10 cellular contexts compared by ENCODE assay signal in genomic region chr3:71210257-71211002, GRCh38.
DNase-seq lines count a peak whose midpoint lies in the region; ATAC-seq, FAIRE-seq and TF ChIP-seq lines count a peak whose summit lies in the region.
"Had no signal": no experiment of that assay in that cellular context is flagged by ENCODE, and none has a peak within 500 bp of the region (broad histone marks: within the 10 kb centered on the region; RNA-seq: fewer than 3 reads in every experiment).

No MANE protein-coding gene starts in this region.

- H3K4me1 ChIP-seq in HepG2 (ENCODE audit: insufficient read depth, low read length) (peaks cover 69% of the 10 kb centered on the region), suprapubic skin (peaks cover 20% of the 10 kb centered on the region)

- peak overlapping the region; percentile 67 for H3K9ac ChIP-seq in HepG2 (ENCODE audit: insufficient read depth, low read depth, low read length)

- H3K27me3 ChIP-seq in HepG2 (ENCODE audit: control insufficient read depth in 1 of 2, insufficient read depth in 2 of 2, low read length in 2 of 2) (no peaks in the 10 kb centered on the region), suprapubic skin (no peaks in the 10 kb centered on the region)

- no peak overlapping the region for H3K4me3 ChIP-seq in astrocyte of the spinal cord (ENCODE audit: low read depth, low read length)
- H3K4me3 ChIP-seq in HepG2 (replicated peaks in 1 of 3; ENCODE audit: insufficient read depth in 1 of 3, low read depth in 2 of 3, low read length in 3 of 3): peak overlapping the region in 1 of 3 experiments; percentile 17; a peak in 1 of 6 replicates
- H3K4me3 ChIP-seq in suprapubic skin: no peak overlapping the region

- H4K20me1 ChIP-seq in HepG2 (ENCODE audit: insufficient read depth, low read length): no peaks in the 10 kb centered on the region

- TF ChIP-seq EP300 in HepG2 (IDR thresholded peaks at IDR 0.05; ENCODE audit: low read depth in 2 of 2, low read length in 2 of 2) (peak in 1 of 2 experiments; percentile 66; a peak in 2 of 4 replicates), HepG2 (CRISPR knock-in tag; IDR thresholded peaks at IDR 0.05; ENCODE audit: borderline replicate concordance) (no peak; the same call in 1 of the 2 replicates), suprapubic skin (IDR thresholded peaks at IDR 0.05) (peak; percentile 73)

- WGBS in HepG2 (ENCODE audit: low lambda C conversion rate): 0% methylated on average over 4 of the region's 4 CpGs
- 59% methylated on average over 4 of the region's 4 CpGs for WGBS in suprapubic skin

- CTCF ChIA-PET in HepG2 (lab: Yijun Ruan, JAX; ENCODE audit: low intra/inter-chr PET ratio, low total read pairs): no interaction called here

- peak; percentile 47 for ATAC-seq in HepG2
- no peak for ATAC-seq in GM21381 (IDR thresholded peaks at IDR 0.05; ENCODE audit: unreplicated experiment)

- in situ Hi-C loops in astrocyte of the spinal cord (cut with HindIII; ENCODE audit: low sequenced_read_pairs): no loop called here
- in situ Hi-C loops in HepG2 (cut with HindIII; ENCODE audit: extremely low pct_ligation_motif_present, low pct_unique_long_range_greater_than_20kb): no loop called here
- in situ Hi-C loops in ACHN (cut with HindIII; ENCODE audit: low pct_ligation_motif_present, low pct_unique_long_range_greater_than_20kb, low sequenced_read_pairs): no loop called here

- peak; percentile 19; the same call in 1 of the 2 replicates for TF ChIP-seq RAD21 in HepG2 (CRISPR knock-in tag; IDR thresholded peaks at IDR 0.05)

- POLR2A ChIA-PET in HepG2 (lab: Yijun Ruan, JAX): interaction anchor here (0.6 to 5.3 kb wide), 17 partner anchors 10 to 373 kb away, joined by 3 to 85 read pairs (median 5); no protein-coding TSS in a partner anchor

- TF ChIP-seq CTCF in astrocyte of the spinal cord (IDR thresholded peaks at IDR 0.05; ENCODE audit: low read depth, low read length): peak; percentile 8
- no peak for TF ChIP-seq CTCF in HepG2 (CRISPR knock-in tag; IDR thresholded peaks at IDR 0.05)
- TF ChIP-seq CTCF in suprapubic skin (IDR thresholded peaks at IDR 0.05): peak in 1 of 2 donors; percentile 19

- DNase-seq in DMS53 (lab: John Stamatoyannopoulos, UW) (peak; percentile 50), DMS53 treated with DMSO at 0.1 percent for 48 hours (lab: John Stamatoyannopoulos, UW; ENCODE audit: unreplicated experiment) (no peak), astrocyte of the spinal cord (ENCODE audit: low read depth, low spot score) (peak; percentile 79), HepG2 (ENCODE audit: low spot score) (peak; percentile 87), suprapubic skin (ENCODE audit: low spot score in 2 of 2) (peak in 1 of 2 donors; percentile 74), OCI-M2 (lab: John Stamatoyannopoulos, UW; ENCODE audit: unreplicated experiment) (no peak), ACHN (no peak)
- DNase-seq: NCI-H187 treated with DMSO at 0.1 percent for 48 hours had no signal

- FAIRE-seq in HepG2 (lab: Jason Lieb, UNC): peak; percentile 79
- FAIRE-seq: A204.1 had no signal

- intact Hi-C loops in HepG2 (cut with micrococcal nuclease; ENCODE audit: unreplicated experiment): no loop called here

- H3K36me3 ChIP-seq in HepG2 (replicated peaks in 1 of 2; ENCODE audit: control insufficient read depth in 1 of 2, insufficient read depth in 2 of 2, low read length in 2 of 2) (0 out of 5 replicates have a peak, but pooled peaks cover 0 to 5% of the 10 kb centered on the region in 2 experiments), suprapubic skin (no peaks in the 10 kb centered on the region)

- peak overlapping the region; percentile 79 for H3K4me2 ChIP-seq in HepG2 (ENCODE audit: low read depth, low read length)

- H3K27ac ChIP-seq in HepG2 (ENCODE audit: extremely low read length, insufficient read depth, low read length): peak overlapping the region; percentile 99
- peak overlapping the region; percentile 78 for H3K27ac ChIP-seq in suprapubic skin

- BruUV-seq in HepG2 (replicated peaks; lab: Mats Ljungman, UMichigan): no TSS peak

- H3K9me3 ChIP-seq in HepG2 (ENCODE audit: low read length) (no peaks in the 10 kb centered on the region), suprapubic skin (no peaks in the 10 kb centered on the region)

- TF ChIP-seq POLR2A in HepG2 (IDR thresholded peaks at IDR 0.05; ENCODE audit: insufficient read depth in 1 of 2, low read depth in 2 of 2, low read length in 2 of 2): no peak
- no peak for TF ChIP-seq POLR2A in suprapubic skin (IDR thresholded peaks at IDR 0.05)

- no peak overlapping the region for H2AFZ ChIP-seq in HepG2 (ENCODE audit: low read length)

- peaks cover 32% of the 10 kb centered on the region for H3K79me2 ChIP-seq in HepG2 (ENCODE audit: insufficient read depth, low read length)

TF ChIP-seq in HepG2, 621 proteins besides CTCF, POLR2A, EP300 and RAD21 (continues in another document):
- TF ChIP-seq ATF3 (CRISPR knock-in tag; IDR thresholded peaks at IDR 0.05) (peak; percentile 96), NAIF1 (CRISPR knock-in tag; IDR thresholded peaks at IDR 0.05; ENCODE audit: borderline replicate concordance) (no peak), ZNF263 (CRISPR knock-in tag; IDR thresholded peaks at IDR 0.05) (no peak), ZNF768 (CRISPR knock-in tag; IDR thresholded peaks at IDR 0.05) (no peak), HNRNPL (IDR thresholded peaks at IDR 0.05; ENCODE audit: low read depth, low read length) (no peak), ZNF629 (CRISPR knock-in tag; conservative IDR thresholded peaks at IDR 0.05) (no peak), TGIF2 (CRISPR knock-in tag; IDR thresholded peaks at IDR 0.05) (peak; percentile 54; the same call in 1 of the 2 replicates), ZNF572 (CRISPR knock-in tag; IDR thresholded peaks at IDR 0.05) (no peak), PITX1 (CRISPR knock-in tag; IDR thresholded peaks at IDR 0.05) (peak; percentile 44; the same call in 1 of the 2 replicates), MED1 (CRISPR knock-in tag; IDR thresholded peaks at IDR 0.05) (peak; percentile 66), HDAC2 (CRISPR knock-in tag; IDR thresholded peaks at IDR 0.05) (0 out of 2 replicates have a peak, but pooled peaks have one; percentile 54), RFX5 (IDR thresholded peaks at IDR 0.05; ENCODE audit: low read depth, low read length) (no peak), ONECUT2 (CRISPR knock-in tag; IDR thresholded peaks at IDR 0.05) (no peak), KDM5A (IDR thresholded peaks at IDR 0.05; ENCODE audit: borderline replicate concordance, low read length) (no peak), PCBP2 (optimal IDR thresholded peaks at IDR 0.05; ENCODE audit: low read depth, low read length, poor library complexity, severe bottlenecking) (no peak), RBAK (CRISPR knock-in tag; IDR thresholded peaks at IDR 0.05) (no peak), ETV5 (CRISPR knock-in tag; IDR thresholded peaks at IDR 0.05; ENCODE audit: borderline replicate concordance) (no peak), POGK (CRISPR knock-in tag; conservative IDR thresholded peaks at IDR 0.05) (0 out of 2 replicates have a peak, but pooled peaks have one; percentile 21), ZBTB34 (CRISPR knock-in tag; IDR thresholded peaks at IDR 0.05) (no peak), ATF6 (CRISPR knock-in tag; conservative IDR thresholded peaks at IDR 0.05) (no peak), ZNF501 (CRISPR knock-in tag; IDR thresholded peaks at IDR 0.05) (peak; percentile 52; the same call in 1 of the 2 replicates), CHD4 (IDR thresholded peaks at IDR 0.05; ENCODE audit: borderline replicate concordance, low read length) (0 out of 2 replicates have a peak, but pooled peaks have one; percentile 49)

Comparison
In these comparisons a context has a peak if more than half of its experiments do, and no peak if none do; other contexts are left out.
1. DNase-seq: peak in DMS53 (single experiment), astrocyte of the spinal cord (single experiment) and HepG2 (single experiment); none in DMS53 treated with DMSO at 0.1 percent for 48 hours (single experiment), OCI-M2 (single experiment) and ACHN (single experiment).